Comparison of ENCODE assay signal across 34 cellular contexts in the genomic region with DNA sequence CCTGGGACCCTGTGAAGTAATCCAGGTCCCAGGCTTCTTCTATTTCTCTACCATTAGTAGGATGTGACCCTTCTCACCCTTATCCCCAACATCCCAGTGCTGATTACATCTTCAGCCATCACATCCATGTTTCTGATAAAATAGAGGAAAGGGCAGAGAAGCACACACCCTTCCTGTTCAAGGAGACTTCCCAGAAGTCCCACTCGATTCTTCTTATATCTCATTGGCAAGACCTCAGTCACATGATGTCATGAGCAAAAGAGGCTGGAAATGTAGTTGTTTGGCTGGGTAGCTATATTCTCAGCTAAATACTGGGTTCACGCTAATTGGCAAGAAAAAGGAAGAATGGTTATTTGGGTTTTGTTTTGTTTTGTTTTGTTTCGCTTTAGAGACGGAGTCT. TPM values are rescaled to one million over a fixed set of nuclear protein-coding genes. Genes with fewer than 3 reads are reported as not detected.
"Had no signal": no experiment of that assay in that cellular context is flagged by ENCODE, and none has a peak within 500 bp of the region (broad histone marks: within the 10 kb centered on the region; RNA-seq: fewer than 3 reads in every experiment).

No MANE protein-coding gene starts in this region.

- H3K36me3 ChIP-seq: adrenal gland, brain microvascular endothelial cell, breast epithelium had no signal

- DNase-seq: activated B cell treated with CpG ODN at 0.5 μM for 24 hours; activated CD4-positive, alpha-beta memory T cell treated with anti-CD3 and anti-CD28 coated beads for 36 hours; activated CD4-positive, alpha-beta T cell treated with anti-CD3 and anti-CD28 coated beads for 4 hours; activated CD4-positive, alpha-beta T cell treated with anti-CD3 and anti-CD28 coated beads, Interleukin-2, amount 10 ng/mL, durations not matched to agents 24 days and 14 days; activated CD4-positive, alpha-beta T cell treated with anti-CD3 and anti-CD28 coated beads, Interleukin-2, amount 50 U/mL, for 1 hour; activated CD4-positive, alpha-beta T cell treated with anti-CD3 and anti-CD28 coated beads, Interleukin-2, amount 50 U/mL, for 4 hours; activated CD4-positive, CD25-positive, alpha-beta regulatory T cell treated with anti-CD3 and anti-CD28 coated beads, Interleukin-2, amount 50 U/mL, for 72 hours; activated CD8-positive, alpha-beta memory T cell treated with anti-CD3 and anti-CD28 coated beads, Interleukin-2, amount 50 U/mL, for 4 hours; activated CD8-positive, alpha-beta T cell treated with anti-CD3 and anti-CD28 coated beads for 36 hours; activated effector memory CD4-positive, alpha-beta T cell treated with anti-CD3 and anti-CD28 coated beads, Interleukin-2, amount 50 U/mL, for 16 hours; activated gamma-delta T cell treated with Interleukin-2 at 50 U/mL for 16 hours; activated naive CD4-positive, alpha-beta T cell; activated naive CD4-positive, alpha-beta T cell treated with anti-CD3 and anti-CD28 coated beads for 36 hours; activated naive CD4-positive, alpha-beta T cell treated with anti-CD3 and anti-CD28 coated beads, Interleukin-2, amount 50 U/mL, for 16 hours; activated naive CD8-positive, alpha-beta T cell treated with anti-CD3 and anti-CD28 coated beads for 36 hours; activated T-cell treated with anti-CD3 and anti-CD28 coated beads for 4 hours; activated T-cell treated with anti-CD3 and anti-CD28 coated beads, Interleukin-2, amount 50 U/mL, for 1 hour; activated T-cell treated with anti-CD3 and anti-CD28 coated beads, Interleukin-2, amount 50 U/mL, for 4 hours; activated T-cell treated with anti-CD3 and anti-CD28 coated beads, Interleukin-2, amount 50 U/mL, for 72 hours; adrenal gland; amniotic stem cell; aorta; body of pancreas; brain microvascular endothelial cell; central memory CD4-positive, alpha-beta T cell; T-helper 1 cell; T-helper 2 cell; T-helper 9 cell had no signal

- H3K4me1 ChIP-seq: adrenal gland, body of pancreas, breast epithelium had no signal

- FAIRE-seq: astrocyte, TTC549 had no signal

- ATAC-seq: activated CD8-positive, alpha-beta T cell treated with anti-CD3 and anti-CD28 coated beads for 36 hours; activated naive CD4-positive, alpha-beta T cell treated with anti-CD3 and anti-CD28 coated beads, Interleukin-2, amount 50 U/mL, for 72 hours; activated T-cell treated with anti-CD3 and anti-CD28 coated beads, Interleukin-2, amount 50 U/mL, for 4 hours; activated T-cell treated with anti-CD3 and anti-CD28 coated beads, Interleukin-2, amount 50 U/mL, for 72 hours; activated T-helper 17 cell treated with anti-CD3 and anti-CD28 coated beads, Interleukin-2, amount 50 U/mL, for 72 hours; body of pancreas had no signal

- H3K27me3 ChIP-seq: adrenal gland, body of pancreas, brain microvascular endothelial cell, breast epithelium had no signal

- H3K4me3 ChIP-seq: adrenal gland, body of pancreas, breast epithelium had no signal

- H3K27ac ChIP-seq: adrenal gland, body of pancreas, brain microvascular endothelial cell, breast epithelium, VCaP had no signal

- H3K9me3 ChIP-seq: adrenal gland, body of pancreas, breast epithelium had no signal

RNA-seq across cellular contexts. Expression of gene TMEM169, which starts 19.4 kb away (rescaled TPM):
- polyA plus RNA-seq: aorta had no signal
